ENCODE assay signal across 27 cellular contexts in the genomic region with DNA sequence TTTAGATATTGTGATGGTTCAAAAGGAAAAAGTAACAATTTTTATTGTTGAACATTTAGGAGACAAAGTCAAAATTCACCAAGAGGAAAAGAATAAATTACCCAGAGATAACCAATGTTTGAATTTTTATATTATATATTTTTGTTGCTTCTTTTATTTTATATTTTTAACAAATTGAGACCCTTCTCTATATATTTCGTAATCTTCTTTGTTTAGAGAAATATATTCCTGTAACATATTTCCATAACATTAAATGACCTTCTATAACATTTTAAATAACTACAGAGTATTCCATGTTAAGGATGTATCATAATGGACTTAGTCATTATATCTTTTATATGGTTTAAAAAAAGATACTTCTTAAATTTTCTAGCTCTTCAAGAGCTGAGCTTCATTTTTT.
"Had no signal": no experiment of that assay in that cellular context is flagged by ENCODE, and none has a peak within 500 bp of the region (broad histone marks: within the 10 kb centered on the region; RNA-seq: fewer than 3 reads in every experiment).

No MANE protein-coding gene starts in this region.

- H3K27ac Mint-ChIP-seq: mesothelial cell of epicardium; natural killer cell treated with Interleukin-12 subunit alpha and Interleukin-12 subunit beta and Interleukin-15 and Interleukin-18, amount 100 ng/mL, for 72 hours; stimulated activated naive CD8-positive, alpha-beta T cell treated with anti-CD3 and anti-CD28 coated beads, Interleukin-15, Interleukin-2, amounts not matched to agents 100 ng/mL and 50 ng/mL, for 24 hours had no signal

- H3K9me3 ChIP-seq: esophagus squamous epithelium, mucosa of descending colon, neutrophil, prostate gland, right atrium auricular region, sigmoid colon, spleen, thoracic aorta, tibial nerve, upper lobe of left lung, uterus had no signal

- H3K4me3 ChIP-seq: coronary artery, esophagus squamous epithelium, mucosa of descending colon, prostate gland, right atrium auricular region, sigmoid colon, spleen, thoracic aorta, tibial nerve, upper lobe of left lung, uterus had no signal

- H3K9me3 Mint-ChIP-seq: natural killer cell treated with Interleukin-12 subunit alpha and Interleukin-12 subunit beta and Interleukin-15 and Interleukin-18, amount 100 ng/mL, for 72 hours; neural crest cell; stimulated activated naive B cell treated with anti-CD40 and anti-IgM and Interleukin-4, amounts not matched to agents 10 μg/mL and 1 μg/mL and 100 μg/mL, for 72 hours; stimulated activated naive CD8-positive, alpha-beta T cell treated with anti-CD3 and anti-CD28 coated beads, Interleukin-15, Interleukin-2, amounts not matched to agents 100 ng/mL and 50 ng/mL, for 24 hours had no signal

- H3K27me3 ChIP-seq: esophagus squamous epithelium, neutrophil, right atrium auricular region, sigmoid colon, spleen, tibial nerve, upper lobe of left lung, uterus had no signal

- ATAC-seq: left lobe of liver; mucosa of descending colon; natural killer cell treated with Interleukin-12 subunit alpha and Interleukin-12 subunit beta and Interleukin-15 and Interleukin-18, amount 100 ng/mL, for 72 hours; stimulated activated naive B cell treated with anti-CD40 and anti-IgM and Interleukin-4, amounts not matched to agents 10 μg/mL and 1 μg/mL and 100 μg/mL, for 72 hours had no signal

- H3K4me3 Mint-ChIP-seq: mesothelial cell of epicardium; naive B cell; natural killer cell treated with Interleukin-12 subunit alpha and Interleukin-12 subunit beta and Interleukin-15 and Interleukin-18, amount 100 ng/mL, for 72 hours; neural crest cell; stimulated activated naive B cell treated with anti-CD40 and anti-IgM and Interleukin-4, amounts not matched to agents 10 μg/mL and 1 μg/mL and 100 μg/mL, for 72 hours; stimulated activated naive CD8-positive, alpha-beta T cell treated with anti-CD3 and anti-CD28 coated beads, Interleukin-15, Interleukin-2, amounts not matched to agents 100 ng/mL and 50 ng/mL, for 24 hours had no signal

- DNase-seq: dermis blood vessel endothelial cell; effector memory CD4-positive, alpha-beta T cell; erythroblast; esophagus squamous epithelium; foreskin melanocyte; head of caudate nucleus; mesenchymal stem cell; mucosa of descending colon; naive B cell; sigmoid colon; spleen; stimulated activated naive B cell treated with anti-CD40 and anti-IgM and Interleukin-4, amounts not matched to agents 10 μg/mL and 1 μg/mL and 100 μg/mL, for 72 hours; upper lobe of left lung; uterus had no signal

- H3K27ac ChIP-seq: coronary artery, esophagus squamous epithelium, neutrophil, prostate gland, right atrium auricular region, sigmoid colon, spleen, thoracic aorta, tibial nerve, upper lobe of left lung, uterus had no signal

- H3K36me3 Mint-ChIP-seq: naive B cell had no signal

- H3K4me1 ChIP-seq: prostate gland, right atrium auricular region, uterus had no signal

- FAIRE-seq: endometrium, keratinocyte had no signal

- H3K27me3 Mint-ChIP-seq: naive B cell; natural killer cell treated with Interleukin-12 subunit alpha and Interleukin-12 subunit beta and Interleukin-15 and Interleukin-18, amount 100 ng/mL, for 72 hours; stimulated activated naive B cell treated with anti-CD40 and anti-IgM and Interleukin-4, amounts not matched to agents 10 μg/mL and 1 μg/mL and 100 μg/mL, for 72 hours; stimulated activated naive CD8-positive, alpha-beta T cell treated with anti-CD3 and anti-CD28 coated beads, Interleukin-15, Interleukin-2, amounts not matched to agents 100 ng/mL and 50 ng/mL, for 24 hours had no signal

- H3K4me1 Mint-ChIP-seq: neural crest cell had no signal

- H3K36me3 ChIP-seq: esophagus squamous epithelium, neutrophil, prostate gland, right atrium auricular region, sigmoid colon, thoracic aorta, tibial nerve, uterus had no signal
